22 cellular contexts compared by ENCODE assay signal in genomic region chr9:80401243-80401642, GRCh38.
DNase-seq lines count a peak whose midpoint lies in the region; ATAC-seq and TF ChIP-seq lines count a peak whose summit lies in the region.
"Had no signal": no experiment of that assay in that cellular context is flagged by ENCODE, and none has a peak within 500 bp of the region (broad histone marks: within the 10 kb centered on the region; RNA-seq: fewer than 3 reads in every experiment).

No MANE protein-coding gene starts in this region.

- TF ChIP-seq CTCF in H9 (conservative IDR thresholded peaks at IDR 0.05) (no peak), WTC11 (IDR thresholded peaks at IDR 0.05) (no peak)

- H3K4me3 Mint-ChIP-seq in H9 = no peak overlapping the region
- peak overlapping the region; percentile 18; the same call in 1 of the 2 replicates for H3K4me3 Mint-ChIP-seq in WTC11
- H3K4me3 Mint-ChIP-seq: CD14-positive monocyte; CD4-positive, alpha-beta memory T cell had no signal

- peaks cover 32 to 33% of the 10 kb centered on the region in 2 experiments for H3K4me1 Mint-ChIP-seq in H9
- H3K4me1 Mint-ChIP-seq in WTC11 = peaks cover 41% of the 10 kb centered on the region
- H3K4me1 Mint-ChIP-seq: CD14-positive monocyte; CD4-positive, alpha-beta memory T cell had no signal

- H3K27ac ChIP-seq in H9 (ENCODE audit: insufficient read length, low read depth, low read length) = no peak overlapping the region
- H3K27ac ChIP-seq in iPS-18a (ENCODE audit: low read length) = peak overlapping the region; percentile 39
- H3K27ac ChIP-seq: A549; BLaER1 treated with 17β-estradiol and CSF1 and Interleukin-3, amounts not matched to agents 10 nM and 100 nM; GM23248 had no signal

- no peak for DNase-seq in H9
- no peak for DNase-seq in WTC11 (ENCODE audit: low spot score)
- DNase-seq in NCI-H146 treated with DMSO at 0.1 percent for 48 hours (lab: John Stamatoyannopoulos, UW; ENCODE audit: unreplicated experiment) = no peak
- no peak for DNase-seq in CD1c-positive myeloid dendritic cell (ENCODE audit: extremely low spot score)
- no peak for DNase-seq in stimulated activated CD4-positive, alpha-beta T cell treated with anti-CD3 and anti-CD28 coated beads, Interleukin-12 subunit alpha, Interleukin-12 subunit beta, amount 100 ng/mL, for 4 hours
- DNase-seq: 8988T; ACHN; AML-193; BE2C; Calu3; CD4-positive, alpha-beta memory T cell; COR-L47; DMS53; DMS79 treated with DMSO at 0.1 percent for 48 hours; GF-D8; GM23248; HCEC 1CT had no signal

- H3K79me1 ChIP-seq in H9 (ENCODE audit: insufficient read depth, low read depth, low read length, poor library complexity, severe bottlenecking) = no peaks in the 10 kb centered on the region

- no peak overlapping the region for H2BK120ac ChIP-seq in H9 (ENCODE audit: low read depth, low read length, poor library complexity, severe bottlenecking)

- H3K36me3 Mint-ChIP-seq in H9 (ENCODE audit: insufficient read depth in 1 of 3, low read depth in 3 of 3) (peaks cover 11 to 22% (median 16%) of the 10 kb centered on the region in 3 experiments), WTC11 (peaks cover 36% of the 10 kb centered on the region)
- H3K36me3 Mint-ChIP-seq: CD14-positive monocyte; CD4-positive, alpha-beta memory T cell had no signal

- H3K27me3 Mint-ChIP-seq in H9 (ENCODE audit: low read depth) (no peaks in the 10 kb centered on the region), WTC11 (ENCODE audit: low read depth) (peaks cover 2% of the 10 kb centered on the region; the same call in 1 of the 2 replicates)
- H3K27me3 Mint-ChIP-seq: CD4-positive, alpha-beta memory T cell had no signal

- H4K20me1 ChIP-seq in H9 (ENCODE audit: control insufficient read depth, insufficient read depth, insufficient read length) = no peaks in the 10 kb centered on the region
- H4K20me1 ChIP-seq: BLaER1 treated with 17β-estradiol and CSF1 and Interleukin-3, amounts not matched to agents 10 nM and 100 nM had no signal

- WGBS in H9 (ENCODE audit: extremely low coverage, insufficient read length, low lambda C conversion rate) = no CpG with 5 or more reads among the region's 4 CpGs

- H3K9me3 ChIP-seq in H9 (ENCODE audit: control insufficient read depth, low read depth, low read length) = peaks cover 8% of the 10 kb centered on the region
- H3K9me3 ChIP-seq in iPS-18a (ENCODE audit: control insufficient read depth, low read depth, low read length) = peaks cover 10% of the 10 kb centered on the region
- H3K9me3 ChIP-seq: A549, BE2C had no signal

- no peak overlapping the region for H2AFZ ChIP-seq in H9 (ENCODE audit: low read length)
- H2AFZ ChIP-seq: GM23248 had no signal

- no peak overlapping the region for H2AK5ac ChIP-seq in H9 (ENCODE audit: insufficient read length, low read length)

- H4K8ac ChIP-seq in H9 (replicated peaks; ENCODE audit: insufficient read length, low read depth, low read length) = no peak overlapping the region

- peak overlapping the region; percentile 10 for H3K4me3 ChIP-seq in iPS-18a (ENCODE audit: low read length)
- H3K4me3 ChIP-seq: A549; BLaER1 treated with 17β-estradiol and CSF1 and Interleukin-3, amounts not matched to agents 10 nM and 100 nM; GM23248 had no signal

- H3K9me3 Mint-ChIP-seq in H9 = peaks cover 14 to 18% of the 10 kb centered on the region in 2 experiments
- H3K9me3 Mint-ChIP-seq in WTC11 = peaks cover 31% of the 10 kb centered on the region

- no peak overlapping the region for H3K18ac ChIP-seq in H9 (ENCODE audit: insufficient read length, low read depth, low read length)

- no peak overlapping the region for H3T11ph ChIP-seq in H9 (ENCODE audit: low read length)

- peak overlapping the region; percentile 83 for H2BK20ac ChIP-seq in H9 (ENCODE audit: low read depth, low read length, poor library complexity, severe bottlenecking)

- no peak overlapping the region for H2BK5ac ChIP-seq in H9 (ENCODE audit: insufficient read length, low read length)

- H3K27ac Mint-ChIP-seq in H9 = peak overlapping the region in 2 of 3 experiments; percentile 93 to 95; a peak in 6 of 7 replicates
- peak overlapping the region; percentile 93 for H3K27ac Mint-ChIP-seq in WTC11
- H3K27ac Mint-ChIP-seq: CD4-positive, alpha-beta memory T cell had no signal

- H3K4me1 ChIP-seq in H9 (ENCODE audit: insufficient read depth, low read length) (peaks cover 2% of the 10 kb centered on the region; the same call in 1 of the 2 replicates), iPS-18a (ENCODE audit: control insufficient read depth, low read depth, low read length) (peaks cover 28% of the 10 kb centered on the region)
- H3K4me1 ChIP-seq: A549; BE2C; BLaER1 treated with 17β-estradiol and CSF1 and Interleukin-3, amounts not matched to agents 10 nM and 100 nM had no signal

- CTCF ChIA-PET in WTC11 (lab: Charles Lee) = no interaction called here

- POLR2A ChIA-PET in WTC11 (lab: Charles Lee) = no interaction called here

- H4K5ac ChIP-seq in H9 (ENCODE audit: insufficient read length, low read depth, low read length) = no peak overlapping the region

- no peak overlapping the region for H4K91ac ChIP-seq in H9 (ENCODE audit: insufficient read length, low read depth, low read length)

- H3K36me3 ChIP-seq in iPS-18a (ENCODE audit: control insufficient read depth, low read depth, low read length) = no peaks in the 10 kb centered on the region
- H3K36me3 ChIP-seq: BE2C; BLaER1 treated with 17β-estradiol and CSF1 and Interleukin-3, amounts not matched to agents 10 nM and 100 nM had no signal

- H3K79me2 ChIP-seq in H9 (ENCODE audit: insufficient read depth, low read length) = no peaks in the 10 kb centered on the region

- H2BK15ac ChIP-seq in H9 (ENCODE audit: low read depth, low read length) = no peak overlapping the region

- H3K23me2 ChIP-seq in H9 (ENCODE audit: insufficient read length, low read depth, low read length, poor library complexity, severe bottlenecking) = no peaks in the 10 kb centered on the region

- no peak overlapping the region for H3K14ac ChIP-seq in H9 (ENCODE audit: insufficient read depth, low read length)

- no peak overlapping the region for H3K56ac ChIP-seq in H9 (ENCODE audit: insufficient read length, low read depth, low read length)

- H3K9ac ChIP-seq in H9 (ENCODE audit: extremely low read depth, insufficient read length, low read length) = no peak overlapping the region
- H3K9ac ChIP-seq in iPS-18a (ENCODE audit: low read length) = no peak overlapping the region
- H3K9ac ChIP-seq: BLaER1 treated with 17β-estradiol and CSF1 and Interleukin-3, amounts not matched to agents 10 nM and 100 nM; GM23248 had no signal

- H3K23ac ChIP-seq in H9 (ENCODE audit: insufficient read length, low read depth, low read length) = no peak overlapping the region

- H3K4me2 ChIP-seq in H9 (ENCODE audit: insufficient read depth, insufficient read length, low read length) = peak overlapping the region; percentile 4
- H3K4me2 ChIP-seq: A549; BLaER1 treated with 17β-estradiol and CSF1 and Interleukin-3, amounts not matched to agents 10 nM and 100 nM had no signal

- no peak overlapping the region for H2BK12ac ChIP-seq in H9 (ENCODE audit: insufficient read length, low read depth, low read length)

- peak; percentile 66 for ATAC-seq in WTC11
- no peak for ATAC-seq in GM18517 (IDR thresholded peaks at IDR 0.05; ENCODE audit: unreplicated experiment)
- ATAC-seq: A549 had no signal

- H3K4ac ChIP-seq in H9 (ENCODE audit: low read depth, low read length) = no peak overlapping the region

- H3K27me3 ChIP-seq in H9 (ENCODE audit: insufficient read depth, low read length) (no peaks in the 10 kb centered on the region), iPS-18a (ENCODE audit: control insufficient read depth, insufficient read depth, low read length) (no peaks in the 10 kb centered on the region)
- H3K27me3 ChIP-seq: BE2C; BLaER1 treated with 17β-estradiol and CSF1 and Interleukin-3, amounts not matched to agents 10 nM and 100 nM had no signal

TF ChIP-seq in WTC11, 78 proteins besides CTCF, POLR2A, EP300 and RAD21 (continues in another document):
- TF ChIP-seq ZNF232 (CRISPR knock-in tag; IDR thresholded peaks at IDR 0.05) (no peak), E2F5 (CRISPR knock-in tag; IDR thresholded peaks at IDR 0.05) (no peak), ZNF281 (CRISPR knock-in tag; IDR thresholded peaks at IDR 0.05) (no peak)
